8 cellular contexts compared by ENCODE assay signal in the genomic region with DNA sequence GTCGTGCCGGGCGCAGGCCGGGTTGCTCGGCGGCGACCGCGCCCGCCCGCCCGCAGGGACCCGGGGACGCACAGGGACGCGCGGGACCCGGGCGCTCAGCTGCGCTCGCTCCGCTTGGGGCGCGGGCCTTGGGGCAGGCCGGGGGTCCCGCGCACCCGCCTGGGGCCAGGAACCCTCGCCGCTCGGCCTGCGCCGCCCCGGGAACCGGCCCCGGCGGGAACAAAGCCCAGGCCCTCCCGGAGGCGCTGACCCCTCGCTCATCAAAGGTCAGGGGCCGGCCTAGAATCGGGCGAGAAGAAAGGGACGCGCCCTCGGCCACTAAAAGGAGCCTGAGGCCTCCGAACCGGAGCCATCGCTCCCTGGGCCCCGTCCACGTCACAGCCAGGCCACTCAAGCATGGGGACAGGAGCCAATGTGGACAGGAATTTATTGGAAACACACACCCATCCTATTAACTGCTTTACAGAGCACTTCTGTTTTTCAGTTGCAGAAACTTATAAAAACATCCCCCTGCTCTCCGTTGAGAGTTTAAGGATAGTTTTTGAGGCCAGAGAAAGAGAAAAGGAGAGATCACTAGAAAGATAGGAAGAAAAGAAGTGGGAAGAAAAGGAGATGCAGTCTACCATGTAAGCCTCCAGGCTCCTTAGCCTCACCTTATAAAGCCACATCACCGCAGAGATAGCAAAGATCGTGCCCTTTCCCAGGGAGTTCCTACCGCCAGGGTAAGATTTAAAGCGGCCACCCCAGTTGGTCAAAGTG. TPM values are rescaled to one million over a fixed set of nuclear protein-coding genes. Genes with fewer than 3 reads are reported as not detected.
DNase-seq lines count a peak whose midpoint lies in the region; ATAC-seq and TF ChIP-seq lines count a peak whose summit lies in the region.

No MANE protein-coding gene starts in this region.

- no peak for TF ChIP-seq EP300 in stomach (IDR thresholded peaks at IDR 0.05)

- TF ChIP-seq CTCF in GM06990 (IDR thresholded peaks at IDR 0.05; ENCODE audit: insufficient read depth, low read length, poor library complexity, severe bottlenecking), result no peak
- no peak for TF ChIP-seq CTCF in stomach (IDR thresholded peaks at IDR 0.05)

- peak; percentile 23 for ATAC-seq in HG03097 (IDR thresholded peaks at IDR 0.05; ENCODE audit: low FRiP score, unreplicated experiment)
- ATAC-seq in GM21825 (IDR thresholded peaks at IDR 0.05; ENCODE audit: unreplicated experiment), result no peak

- H3K27me3 ChIP-seq in GM06990 (replicated peaks; ENCODE audit: control insufficient read depth, insufficient read depth, low read length) (no peaks in the 10 kb centered on the region), stomach (peaks cover 0 to 18% (median 0%) of the 10 kb centered on the region in 3 donors)

- H3K36me3 ChIP-seq in GM06990 (ENCODE audit: control insufficient read depth, insufficient read depth, low read length) (no peaks in the 10 kb centered on the region), stomach (no peaks in the 10 kb centered on the region)

- DNase-seq in GM06990 (ENCODE audit: extremely low read depth, insufficient read length), result no peak
- DNase-seq in islet precursor cell, result peak; percentile 95
- DNase-seq in stomach, result peak; percentile 50
- DNase-seq in effector CD8-positive, alpha-beta T cell (lab: John Stamatoyannopoulos, UW), result no peak
- DNase-seq in dermis blood vessel endothelial cell, result no peak

- H3K27ac ChIP-seq in angular gyrus (ENCODE audit: low read depth, low read length), result peak overlapping the region; percentile 45
- H3K27ac ChIP-seq in stomach, result peak overlapping the region; percentile 91 to 98 (median 96)

- no peaks in the 10 kb centered on the region for H3K9me3 ChIP-seq in stomach

- H3K4me1 ChIP-seq in stomach, result peaks cover 24 to 92% (median 64%) of the 10 kb centered on the region in 4 donors

- H3K4me3 ChIP-seq in GM06990 (replicated peaks; ENCODE audit: low read depth, low read length), result peak overlapping the region; percentile 77
- H3K4me3 ChIP-seq in stomach, result peak overlapping the region; percentile 74 to 80 (median 77)

- 2 to 18% (median 6%) methylated on average over 13 to 56 of the region's 56 CpGs for WGBS in stomach, 5 donors

- TF ChIP-seq POLR2A in stomach (IDR thresholded peaks at IDR 0.05), result no peak

- intact Hi-C loops in stomach (cut with DNase I; ENCODE audit: low total_unique reads), result loop anchor here (10.0 kb wide), 1 partner anchor 204 kb away; no protein-coding TSS in a partner anchor

RNA-seq across cellular contexts. Expression of a gene that starts 0.5 kb away (rescaled TPM):
- total RNA-seq in stomach (10 to 100 TPM; 11.7 to 27.5 (median 13.6) TPM), dermis blood vessel endothelial cell (5.6 and 9.1 TPM in 2 replicates)
- polyA plus RNA-seq in stomach, result 1 to 10 TPM; 1.1 to 2.1 (median 1.5) TPM

Comparison
In these comparisons a context has a peak if more than half of its experiments do, and no peak if none do; other contexts are left out.
1. DNase-seq: peak in islet precursor cell (single experiment) and stomach (single experiment); none in GM06990 (single experiment), effector CD8-positive, alpha-beta T cell (single experiment) and dermis blood vessel endothelial cell (single experiment).